25 cellular contexts compared by ENCODE assay signal in the genomic region with DNA sequence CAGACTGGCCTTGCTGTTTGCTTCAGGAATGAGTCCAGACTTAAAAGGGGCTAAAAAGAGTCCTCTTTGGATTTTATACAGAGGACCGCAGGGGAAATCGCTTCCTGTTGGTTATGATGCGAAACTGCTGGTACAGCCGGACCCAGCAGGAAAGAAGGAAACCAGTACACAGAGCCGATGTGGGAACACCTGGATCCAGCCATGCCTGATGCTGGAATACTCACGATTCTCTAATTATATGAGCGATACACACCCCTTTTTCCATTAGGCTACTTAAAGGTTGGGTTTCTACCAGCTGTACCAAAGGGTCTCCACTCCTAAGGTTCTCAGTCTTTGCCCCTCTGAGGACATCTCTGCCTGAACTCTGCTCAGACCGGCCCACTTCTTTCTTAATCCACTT.
"Had no signal": no experiment of that assay in that cellular context is flagged by ENCODE, and none has a peak within 500 bp of the region (broad histone marks: within the 10 kb centered on the region; RNA-seq: fewer than 3 reads in every experiment).

No MANE protein-coding gene starts in this region.

- ATAC-seq: esophagus mucosa, gastrocnemius medialis, left cardiac atrium, left lung, left ventricle myocardium superior, mucosa of descending colon had no signal

- H3K4me3 Mint-ChIP-seq: mesothelial cell of epicardium had no signal

- H3K4me3 ChIP-seq: coronary artery, dorsolateral prefrontal cortex, esophagus squamous epithelium, gastrocnemius medialis, heart right ventricle, left lung, lower lobe of right lung, mucosa of descending colon had no signal

- DNase-seq: dermis blood vessel endothelial cell; dorsolateral prefrontal cortex; effector CD4-positive, alpha-beta T cell; effector memory CD4-positive, alpha-beta T cell; erythroblast; esophagus squamous epithelium; foreskin fibroblast; foreskin melanocyte; gastrocnemius medialis; glutamatergic neuron; heart right ventricle; hippocampal formation; left cardiac atrium; left ventricle myocardium superior; lower lobe of right lung; mesenchymal stem cell; mucosa of descending colon had no signal

- H3K4me1 Mint-ChIP-seq: mesothelial cell of epicardium had no signal

- H3K9me3 Mint-ChIP-seq: mesothelial cell of epicardium had no signal

- H3K9me3 ChIP-seq: esophagus squamous epithelium, gastrocnemius medialis, heart right ventricle, left lung, lower lobe of right lung, mucosa of descending colon had no signal

- H3K27ac Mint-ChIP-seq: mesothelial cell of epicardium had no signal

- H3K27me3 ChIP-seq: dorsolateral prefrontal cortex, esophagus squamous epithelium, gastrocnemius medialis, heart right ventricle, left lung had no signal

- FAIRE-seq: colon, islet of Langerhans, keratinocyte had no signal

- H3K27ac ChIP-seq: coronary artery, dorsolateral prefrontal cortex, epithelial cell of prostate, esophagus squamous epithelium, gastrocnemius medialis, heart right ventricle, left lung, lower lobe of right lung had no signal

- H3K4me1 ChIP-seq: esophagus squamous epithelium, gastrocnemius medialis, heart right ventricle, left lung, lower lobe of right lung had no signal
